Comparison of ENCODE assay signal across 18 cellular contexts in genomic region chr11:47989779-47990178, GRCh38. TPM values are rescaled to one million over a fixed set of nuclear protein-coding genes. Genes with fewer than 3 reads are reported as not detected.
DNase-seq lines count a peak whose midpoint lies in the region; ATAC-seq, FAIRE-seq and TF ChIP-seq lines count a peak whose summit lies in the region.
"Had no signal": no experiment of that assay in that cellular context is flagged by ENCODE, and none has a peak within 500 bp of the region (broad histone marks: within the 10 kb centered on the region; RNA-seq: fewer than 3 reads in every experiment).

No MANE protein-coding gene starts in this region.

- TF ChIP-seq POLR2A in K562 (conservative IDR thresholded peaks at IDR 0.05) = no peak

- no peak for TF ChIP-seq EP300 in K562 (IDR thresholded peaks at IDR 0.05; ENCODE audit: low read length)

- H3K79me2 ChIP-seq in K562 (ENCODE audit: control insufficient read depth, insufficient read depth, low read length) = peaks cover 25% of the 10 kb centered on the region

- H3K9me3 Mint-ChIP-seq in CD14-positive monocyte = no peaks in the 10 kb centered on the region
- H3K9me3 Mint-ChIP-seq in HFFc6 = no peaks in the 10 kb centered on the region
- H3K9me3 Mint-ChIP-seq in natural killer cell treated with Interleukin-12 subunit alpha and Interleukin-12 subunit beta and Interleukin-15 and Interleukin-18, amount 100 ng/mL, for 72 hours = no peaks in the 10 kb centered on the region
- H3K9me3 Mint-ChIP-seq: neural progenitor cell had no signal

- no peak overlapping the region for H3K4me3 ChIP-seq in K562
- H3K4me3 ChIP-seq: esophagus squamous epithelium, neural progenitor cell, vagina had no signal

- in situ Hi-C loops in K562 (cut with MboI) = no loop called here
- in situ Hi-C loops in GM13976 (cut with MboI; ENCODE audit: low sequenced_read_pairs, unreplicated experiment) = no loop called here

- H3K4me1 ChIP-seq in K562 (replicated peaks in 1 of 2; ENCODE audit: control insufficient read depth in 2 of 2, insufficient read depth in 2 of 2, low read length in 2 of 2) = peaks cover 40 to 48% of the 10 kb centered on the region in 2 experiments
- H3K4me1 ChIP-seq: vagina had no signal

- no peak overlapping the region for H3K4me2 ChIP-seq in K562 (ENCODE audit: insufficient read depth, low read length)
- H3K4me2 ChIP-seq: KMS-11, neural progenitor cell had no signal

- CTCF ChIA-PET in K562 (lab: Yijun Ruan, JAX; ENCODE audit: low intra/inter-chr PET ratio) = no interaction called here

- peaks cover 85% of the 10 kb centered on the region for H3K4me1 Mint-ChIP-seq in CD14-positive monocyte
- H3K4me1 Mint-ChIP-seq in HFFc6 (ENCODE audit: low read depth) = peaks cover 65% of the 10 kb centered on the region
- peaks cover 41 to 55% of the 10 kb centered on the region in 2 donors for H3K4me1 Mint-ChIP-seq in natural killer cell treated with Interleukin-12 subunit alpha and Interleukin-12 subunit beta and Interleukin-15 and Interleukin-18, amount 100 ng/mL, for 72 hours (ENCODE audit: low read depth in 2 of 2)

- DNase-seq in CD14-positive monocyte (ENCODE audit: low spot score) (no peak), HFFc6 (no peak), K562 (ENCODE audit: extremely low read depth in 1 of 4, low spot score in 3 of 4) (no peak), NCI-H69 (lab: John Stamatoyannopoulos, UW) (no peak), NCI-H187 treated with DMSO at 0.1 percent for 48 hours (lab: John Stamatoyannopoulos, UW) (no peak), kidney glomerular epithelial cell (lab: John Stamatoyannopoulos, UW) (no peak), GM13976 (ENCODE audit: low spot score) (no peak)
- no peak for DNase-seq in natural killer cell treated with Interleukin-12 subunit alpha and Interleukin-12 subunit beta and Interleukin-15 and Interleukin-18, amount 100 ng/mL, for 72 hours (ENCODE audit: low spot score)
- DNase-seq: activated naive CD4-positive, alpha-beta T cell treated with anti-CD3 and anti-CD28 coated beads, Interleukin-2, amount 50 U/mL, for 16 hours; activated T-cell treated with anti-CD3 and anti-CD28 coated beads for 4 hours; esophagus squamous epithelium; NCI-H1105; NCI-H748 treated with DMSO at 0.1 percent for 48 hours; retina; stimulated activated CD4-positive, alpha-beta T cell treated with anti-CD3 and anti-CD28 coated beads, Interleukin-15, amount 100 ng/mL, for 24 hours had no signal

- no peaks in the 10 kb centered on the region for H3K9me1 ChIP-seq in K562 (ENCODE audit: control insufficient read depth, insufficient read depth, low read length)

- H3K9ac ChIP-seq in K562 (ENCODE audit: insufficient read depth in 1 of 2, low read depth in 2 of 2, low read length in 2 of 2) = no peak overlapping the region
- H3K9ac ChIP-seq: KMS-11, neural progenitor cell had no signal

- no peak overlapping the region for H2AFZ ChIP-seq in K562 (ENCODE audit: low read depth, low read length)
- H2AFZ ChIP-seq: neural progenitor cell had no signal

- TF ChIP-seq RAD21 in K562 (CRISPR knock-in tag; conservative IDR thresholded peaks at IDR 0.05 in 1 of 2, IDR thresholded peaks at IDR 0.05 in 1 of 2) = no peak

- peaks cover 0 to 1% (median 0%) of the 10 kb centered on the region in 3 donors for H3K27me3 Mint-ChIP-seq in CD14-positive monocyte (ENCODE audit: low read depth in 3 of 3)
- H3K27me3 Mint-ChIP-seq in HFFc6 (ENCODE audit: insufficient read depth) = no peaks in the 10 kb centered on the region
- H3K27me3 Mint-ChIP-seq in natural killer cell treated with Interleukin-12 subunit alpha and Interleukin-12 subunit beta and Interleukin-15 and Interleukin-18, amount 100 ng/mL, for 72 hours = no peaks in the 10 kb centered on the region

- POLR2A ChIA-PET in K562 (lab: Yijun Ruan, JAX) = interaction anchor here (0.9 kb wide), 1 partner anchor 16 kb away, joined by 3 read pairs; no protein-coding TSS in a partner anchor

- 0 out of 2 replicates have a peak, but pooled peaks cover 2% of the 10 kb centered on the region for H4K20me1 ChIP-seq in K562 (replicated peaks; ENCODE audit: control insufficient read depth, insufficient read depth, low read length)

- no peaks in the 10 kb centered on the region for H3K27me3 ChIP-seq in K562 (ENCODE audit: control insufficient read depth in 2 of 2, insufficient read depth in 2 of 2, low read length in 2 of 2)
- H3K27me3 ChIP-seq: esophagus squamous epithelium, neural progenitor cell, vagina had no signal

- TF ChIP-seq CTCF in CD14-positive monocyte (IDR thresholded peaks at IDR 0.05) = no peak
- TF ChIP-seq CTCF in HFFc6 (IDR thresholded peaks at IDR 0.05) = no peak
- TF ChIP-seq CTCF in K562 (IDR thresholded peaks at IDR 0.05 in 2 of 3, conservative IDR thresholded peaks at IDR 0.05 in 1 of 3; ENCODE audit: insufficient read depth in 2 of 3, low read depth in 1 of 3, low read length in 3 of 3) = no peak
- TF ChIP-seq CTCF in GM13976 (IDR thresholded peaks at IDR 0.05; ENCODE audit: borderline replicate concordance, control extremely low read depth, extremely low read depth, insufficient read depth, missing control alignments) = no peak

- no peak overlapping the region for H3K4me3 Mint-ChIP-seq in CD14-positive monocyte
- H3K4me3 Mint-ChIP-seq in HFFc6 = no peak overlapping the region
- H3K4me3 Mint-ChIP-seq in natural killer cell treated with Interleukin-12 subunit alpha and Interleukin-12 subunit beta and Interleukin-15 and Interleukin-18, amount 100 ng/mL, for 72 hours = peak overlapping the region; percentile 36
- H3K4me3 Mint-ChIP-seq: neural progenitor cell had no signal

- intact Hi-C loops in CD14-positive monocyte (cut with micrococcal nuclease) = no loop called here
- intact Hi-C loops in K562 (cut with micrococcal nuclease) = no loop called here

- H3K9me3 ChIP-seq in K562 (replicated peaks; ENCODE audit: control insufficient read depth, insufficient read depth, low read depth, low read length) = no peaks in the 10 kb centered on the region
- H3K9me3 ChIP-seq: esophagus squamous epithelium, vagina had no signal

- FAIRE-seq in K562 (lab: Jason Lieb, UNC) = no peak

- H3K36me3 Mint-ChIP-seq in CD14-positive monocyte (peaks cover 15 to 22% of the 10 kb centered on the region in 2 donors), HFFc6 (ENCODE audit: low read depth) (peaks cover 14% of the 10 kb centered on the region)
- H3K36me3 Mint-ChIP-seq in natural killer cell treated with Interleukin-12 subunit alpha and Interleukin-12 subunit beta and Interleukin-15 and Interleukin-18, amount 100 ng/mL, for 72 hours = no peaks in the 10 kb centered on the region
- H3K36me3 Mint-ChIP-seq: neural progenitor cell had no signal

- H3K36me3 ChIP-seq in K562 (ENCODE audit: control insufficient read depth, insufficient read depth, low read length) = no peaks in the 10 kb centered on the region
- H3K36me3 ChIP-seq: esophagus squamous epithelium, neural progenitor cell, vagina had no signal

- WGBS in K562 (ENCODE audit: insufficient coverage, low coverage, missing lambda C conversion rate) = 55% methylated on average over 2 of the region's 2 CpGs

- H3K27ac Mint-ChIP-seq in CD14-positive monocyte (peak overlapping the region in 6 of 7 donors; percentile 1 to 68 (median 40)), HFFc6 (peak overlapping the region; percentile 31)
- peak overlapping the region in 1 of 2 donors; percentile 83 for H3K27ac Mint-ChIP-seq in natural killer cell treated with Interleukin-12 subunit alpha and Interleukin-12 subunit beta and Interleukin-15 and Interleukin-18, amount 100 ng/mL, for 72 hours
- H3K27ac Mint-ChIP-seq: neural progenitor cell had no signal

- no TSS peak for BruUV-seq in K562 (replicated peaks; lab: Mats Ljungman, UMichigan)

- H3K27ac ChIP-seq in K562 (ENCODE audit: extremely low read depth, low read depth, low read length) = no peak overlapping the region; the same call in 2 of the 3 replicates
- H3K27ac ChIP-seq: esophagus squamous epithelium, KMS-11, vagina had no signal

- no peak for ATAC-seq in K562
- ATAC-seq in natural killer cell treated with Interleukin-12 subunit alpha and Interleukin-12 subunit beta and Interleukin-15 and Interleukin-18, amount 100 ng/mL, for 72 hours = no peak

TF ChIP-seq in K562, 482 proteins besides CTCF, POLR2A, EP300 and RAD21 (continues in another document):
- TF ChIP-seq ZNF324 (CRISPR knock-in tag; IDR thresholded peaks at IDR 0.05) (no peak), SIRT6 (IDR thresholded peaks at IDR 0.05; ENCODE audit: low read depth, low read length) (no peak), DACH1 (IDR thresholded peaks at IDR 0.05; ENCODE audit: partially characterized antibody) (no peak), HDAC2 (IDR thresholded peaks at IDR 0.05) (peak; percentile 92; the same call in 1 of the 2 replicates), NCOA4 (IDR thresholded peaks at IDR 0.05; ENCODE audit: partially characterized antibody) (no peak), MCM5 (IDR thresholded peaks at IDR 0.05; ENCODE audit: low read depth) (no peak), SPI1 (IDR thresholded peaks at IDR 0.05; ENCODE audit: borderline replicate concordance, low read depth, low read length) (no peak), POLR2AphosphoS5 (IDR thresholded peaks at IDR 0.05; ENCODE audit: control insufficient read depth, insufficient read depth, low read depth, low read length) (no peak), TCF3 (CRISPR knock-in tag; IDR thresholded peaks at IDR 0.05) (no peak)

RNA-seq across cellular contexts. Expression of gene PTPRJ, which starts 9.4 kb away (rescaled TPM):
- polyA plus RNA-seq in CD14-positive monocyte = 10 to 100 TPM in 1 of 2 donors, 1 to 10 TPM in 1; 10.0 to 14.6 TPM
- 10 to 100 TPM; 15.7 to 20.8 (median 19.2) TPM for total RNA-seq in HFFc6 (2021; fragmentation: NEBNext Ultra II Directional; extraction: Animal tissue kit (Norgen Biotek cat#: 25700))
- total RNA-seq in K562 (2011; cell fraction: chromatin; rRNA removed; ENCODE audit: low replicate concordance) = 6.8 and 11.6 TPM in 2 replicates
- total RNA-seq in K562 (2011; cell fraction: nucleolus; rRNA removed) = 3.7 and 3.8 TPM in 2 replicates
- total RNA-seq in K562 (2011; cell fraction: nucleoplasm; rRNA removed) = 6.5 and 12.5 TPM in 2 replicates
- 3.8 and 5.0 TPM in 2 replicates for total RNA-seq in K562 (2014; rRNA removed)
- total RNA-seq in K562 (2014; rRNA removed; fragmentation: Illumina TruSeq; extraction: Trizol) = 6.7 and 7.1 TPM in 2 replicates
- 7.1 TPM in 2 replicates for total RNA-seq in K562 (2015; rRNA removed; fragmentation: Illumina TruSeq; extraction: Trizol)
- total RNA-seq in K562 (2021) = 10.2 and 10.7 TPM in 2 replicates
- polyA plus RNA-seq in K562 (2011; rRNA removed) = 3.8 and 4.8 TPM in 2 replicates
- polyA plus RNA-seq in K562 (2011; cell fraction: cytosol; rRNA removed) = 3.3 and 3.5 TPM in 2 replicates
- 2.5 and 3.5 TPM in 2 replicates for polyA plus RNA-seq in K562 (2011; cell fraction: nucleus; rRNA removed)
- polyA plus RNA-seq in K562 (2012) = 4.9 and 6.3 TPM in 2 replicates
- polyA plus RNA-seq in K562 (2014; fragmentation: Illumina TruSeq; extraction: Trizol) = 5.7 and 5.8 TPM in 2 replicates
- polyA plus RNA-seq in K562 (2014; fragmentation: Nextera tagmentation; extraction: Ambion mirVana) = under 1 TPM; 0.56 to 0.65 TPM
- polyA plus RNA-seq in K562 (2014; rRNA removed) = 3.5 and 4.0 TPM in 2 replicates
- polyA minus RNA-seq in K562 (2011; rRNA and poly(A)+ RNA removed) = 3.3 and 4.6 TPM in 2 replicates
- polyA minus RNA-seq in K562 (2011; cell fraction: cytosol; rRNA and poly(A)+ RNA removed) = 2.5 and 3.1 TPM in 2 replicates
- 1.5 and 2.2 TPM in 2 replicates for polyA minus RNA-seq in K562 (2011; cell fraction: nucleus; rRNA and poly(A)+ RNA removed)
- total RNA-seq in natural killer cell treated with Interleukin-12 subunit alpha and Interleukin-12 subunit beta and Interleukin-15 and Interleukin-18, amount 100 ng/mL, for 72 hours = 10 to 100 TPM; 60.7 to 83.3 TPM
